ENCODE assay signal across 8 cellular contexts in the genomic region with DNA sequence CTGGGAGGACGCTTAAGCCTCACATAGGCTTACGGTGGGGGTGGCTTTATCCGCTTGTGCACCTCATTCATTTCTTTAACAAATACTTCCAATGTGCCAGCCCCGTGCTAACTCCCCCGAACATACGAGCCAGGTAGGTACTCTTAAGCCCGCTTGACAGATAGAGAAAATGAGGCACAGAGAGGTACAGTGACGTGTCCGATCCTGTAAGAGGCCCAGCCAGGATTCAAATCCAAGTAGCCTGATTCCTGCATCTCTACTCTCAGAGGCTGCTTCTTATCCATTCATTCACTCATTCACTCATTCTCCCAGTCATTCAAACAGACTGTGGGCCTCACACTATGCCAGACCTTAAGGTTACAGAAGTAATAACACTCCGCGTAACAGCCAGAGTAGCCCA. TPM values are rescaled to one million over a fixed set of nuclear protein-coding genes. Genes with fewer than 3 reads are reported as not detected.
A peak's percentile ranks its signal among the peaks of the same experiment; 100 is the strongest.
DNase-seq lines count a peak whose midpoint lies in the region; TF ChIP-seq lines count a peak whose summit lies in the region.

No MANE protein-coding gene starts in this region.

- H3K4me1 Mint-ChIP-seq in endodermal cell, result no peaks in the 10 kb centered on the region

- WGBS in endodermal cell (ENCODE audit: insufficient coverage in 1 of 2, insufficient read length in 1 of 2), 2 experiments, result 71 to 79% methylated on average over 5 to 11 of the region's 11 CpGs
- WGBS in ovary, 3 donors, result 8 to 12% (median 9%) methylated on average over 11 of the region's 11 CpGs

- no peak for TF ChIP-seq EP300 in ovary (IDR thresholded peaks at IDR 0.05)

- H3K27me3 Mint-ChIP-seq in endodermal cell (ENCODE audit: insufficient read depth), result peaks cover 47% of the 10 kb centered on the region

- peaks cover 29% of the 10 kb centered on the region for H3K4me1 ChIP-seq in OCI-LY3 (ENCODE audit: low read length)
- H3K4me1 ChIP-seq in endodermal cell (ENCODE audit: control insufficient read depth, insufficient read depth, low read length), result no peaks in the 10 kb centered on the region
- peaks cover 4% of the 10 kb centered on the region for H3K4me1 ChIP-seq in ovary (ENCODE audit: insufficient read depth)

- H3K9me3 ChIP-seq in OCI-LY3 (ENCODE audit: insufficient read depth, low read length), result no peaks in the 10 kb centered on the region
- no peaks in the 10 kb centered on the region for H3K9me3 ChIP-seq in endodermal cell (ENCODE audit: control insufficient read depth, low read length)
- no peaks in the 10 kb centered on the region for H3K9me3 ChIP-seq in ovary

- H3K9me3 Mint-ChIP-seq in endodermal cell, result no peaks in the 10 kb centered on the region

- peak overlapping the region; percentile 85 for H2AFZ ChIP-seq in OCI-LY3 (ENCODE audit: low read depth, low read length)

- H3K36me3 Mint-ChIP-seq in endodermal cell (ENCODE audit: low read depth), result no peaks in the 10 kb centered on the region

- intact Hi-C loops in ovary (cut with DNase I), result no loop called here

- no peaks in the 10 kb centered on the region for H4K20me1 ChIP-seq in OCI-LY3 (ENCODE audit: insufficient read depth, low read length)

- H3K36me3 ChIP-seq in OCI-LY3 (replicated peaks; ENCODE audit: low read depth, low read length) (no peaks in the 10 kb centered on the region), endodermal cell (ENCODE audit: control insufficient read depth, insufficient read depth, low read length) (no peaks in the 10 kb centered on the region), ovary (no peaks in the 10 kb centered on the region)

- H3K79me2 ChIP-seq in OCI-LY3 (ENCODE audit: low read length), result no peaks in the 10 kb centered on the region

- H3K4me2 ChIP-seq in OCI-LY3 (ENCODE audit: low read length), result peak overlapping the region; percentile 84

- peak overlapping the region; percentile 57 for H3K4me3 Mint-ChIP-seq in endodermal cell

- H3K27ac ChIP-seq in OCI-LY3 (ENCODE audit: low read length) (no peak overlapping the region), endodermal cell (ENCODE audit: low read depth, low read length) (no peak overlapping the region), ovary (peak overlapping the region in 1 of 2 donors; percentile 51)

- H3K27me3 ChIP-seq in OCI-LY3 (ENCODE audit: low read depth, low read length) (no peaks in the 10 kb centered on the region; the same call in 1 of the 2 replicates), endodermal cell (ENCODE audit: control insufficient read depth, insufficient read depth, low read length, poor library complexity, severe bottlenecking) (peaks cover 44% of the 10 kb centered on the region), ovary (no peaks in the 10 kb centered on the region)

- no peak for TF ChIP-seq POLR2A in ovary (IDR thresholded peaks at IDR 0.05)

- peak; percentile 65 for DNase-seq in DMS53 (lab: John Stamatoyannopoulos, UW)
- DNase-seq in endodermal cell, result no peak
- DNase-seq in ovary, result no peak
- DNase-seq in Ammon's horn (ENCODE audit: low spot score), result no peak
- no peak for DNase-seq in NCI-H226
- DNase-seq in NCI-H2196 treated with DMSO at 0.1 percent for 48 hours (lab: John Stamatoyannopoulos, UW; ENCODE audit: unreplicated experiment), result no peak
- no peak for DNase-seq in NCI-H1417 (lab: John Stamatoyannopoulos, UW)

- H3K27ac Mint-ChIP-seq in endodermal cell, result no peak overlapping the region

- H3K4me3 ChIP-seq in OCI-LY3 (ENCODE audit: low read length) (peak overlapping the region; percentile 85), endodermal cell (ENCODE audit: low read length) (peak overlapping the region; percentile 68), ovary (peak overlapping the region; percentile 77)

- H3K9ac ChIP-seq in OCI-LY3 (ENCODE audit: low read length) (peak overlapping the region; percentile 72), endodermal cell (ENCODE audit: extremely low read depth, low read length, poor library complexity, severe bottlenecking) (no peak overlapping the region)

- no peak for TF ChIP-seq CTCF in OCI-LY3 (IDR thresholded peaks at IDR 0.05; ENCODE audit: low read depth, low read length)
- no peak for TF ChIP-seq CTCF in endodermal cell (conservative IDR thresholded peaks at IDR 0.05)
- TF ChIP-seq CTCF in ovary (IDR thresholded peaks at IDR 0.05), result no peak

RNA-seq across cellular contexts. Expression of a gene that starts 0.5 kb away (rescaled TPM):
- total RNA-seq in endodermal cell (under 1 TPM; 0.64 to 0.84 TPM), ovary (10 to 100 TPM in 2 of 7 donors, 1 to 10 TPM in 5; 2.3 to 12.6 (median 7.6) TPM)
- polyA plus RNA-seq in endodermal cell (2013, experiment 1 of 2), result 0.32 TPM
- polyA plus RNA-seq in endodermal cell (2013, experiment 2 of 2), result 0.29 TPM
- polyA plus RNA-seq in ovary, result 10 to 100 TPM in 1 of 2 donors, 1 to 10 TPM in 1; 8.1 to 26.2 TPM

RNA-seq across cellular contexts. Expression of a gene that starts 32.0 kb away (rescaled TPM):
- not detected for total RNA-seq in endodermal cell
- not detected for polyA plus RNA-seq in endodermal cell (2013, experiment 1 of 2)
- not detected for polyA plus RNA-seq in endodermal cell (2013, experiment 2 of 2)
- 10 to 100 TPM in 2 of 7 donors, 1 to 10 TPM in 5; 5.2 to 14.8 (median 7.5) TPM for total RNA-seq in ovary
- 10 to 100 TPM; 12.1 to 47.5 TPM for polyA plus RNA-seq in ovary

RNA-seq across cellular contexts. Expression of a gene that starts 39.6 kb away (rescaled TPM):
- total RNA-seq in endodermal cell (not detected), ovary (1 to 10 TPM; 1.4 to 6.2 (median 2.9) TPM)
- polyA plus RNA-seq in endodermal cell (2013, experiment 1 of 2), result not detected
- not detected for polyA plus RNA-seq in endodermal cell (2013, experiment 2 of 2)
- 10 to 100 TPM in 1 of 2 donors, 1 to 10 TPM in 1; 5.6 to 57.0 TPM for polyA plus RNA-seq in ovary

Comparison
In these comparisons a context has a peak if more than half of its experiments do, and no peak if none do; other contexts are left out.
1. RNA of a gene that starts 32.0 kb away (total RNA-seq): 5.2 to 14.8 TPM in ovary; not detected in endodermal cell; every median in the first group is over 4 times any median in the second.
2. Peak in every context shown above with its lines, with median percentiles within 50 percentile points of each other: H3K4me3 ChIP-seq.